Comparison of ENCODE assay signal across 22 cellular contexts in the genomic region with DNA sequence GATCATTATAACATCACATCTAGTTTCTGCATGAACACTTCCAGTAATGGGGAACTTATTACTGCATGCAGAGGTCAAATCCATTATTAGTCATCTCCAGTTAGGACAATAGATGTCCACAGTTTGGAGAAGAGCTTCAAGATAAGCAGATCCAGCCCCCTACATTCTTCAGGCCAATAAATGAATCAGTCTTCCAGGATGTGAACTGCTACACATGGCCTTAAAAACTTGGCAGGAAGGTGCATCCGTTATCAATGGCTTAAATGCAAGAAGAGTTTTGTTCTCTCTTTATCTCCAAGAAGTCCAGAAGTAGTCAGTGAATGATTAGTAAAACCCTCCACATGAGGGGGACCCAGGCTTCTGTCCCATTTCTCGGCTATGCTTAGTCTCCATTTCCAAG.
"Had no signal": no experiment of that assay in that cellular context is flagged by ENCODE, and none has a peak within 500 bp of the region (broad histone marks: within the 10 kb centered on the region; RNA-seq: fewer than 3 reads in every experiment).

No MANE protein-coding gene starts in this region.

- H3K9me3 ChIP-seq: breast epithelium, Peyer's patch had no signal

- H3K36me3 ChIP-seq: breast epithelium, Peyer's patch, SJCRH30 had no signal

- H3K4me3 ChIP-seq: breast epithelium, Peyer's patch, SJCRH30 had no signal

- DNase-seq: activated B cell treated with CpG ODN at 0.5 μM for 24 hours; activated CD4-positive, alpha-beta memory T cell treated with anti-CD3 and anti-CD28 coated beads for 36 hours; activated CD4-positive, alpha-beta T cell treated with anti-CD3 and anti-CD28 coated beads for 1 hour; activated CD4-positive, alpha-beta T cell treated with anti-CD3 and anti-CD28 coated beads, Interleukin-2, amount 10 ng/mL, durations not matched to agents 24 days and 14 days; activated gamma-delta T cell; activated naive CD4-positive, alpha-beta T cell treated with anti-CD3 and anti-CD28 coated beads for 36 hours; activated T-cell treated with anti-CD3 and anti-CD28 coated beads for 4 hours; activated T-cell treated with anti-CD3 and anti-CD28 coated beads, Interleukin-2, amount 50 U/mL, for 48 hours; MM.1S; NCI-H1105; NCI-H1436 treated with DMSO at 0.1 percent for 48 hours; NCI-H187; NCI-H2081; NCI-H524; Peyer's patch; Right ventricle myocardium superior; T-helper 17 cell; T-helper 9 cell had no signal

- H3K27me3 ChIP-seq: Peyer's patch, SJCRH30 had no signal

- H3K27ac ChIP-seq: breast epithelium, Peyer's patch, RWPE1, SJCRH30 had no signal

- H3K4me1 ChIP-seq: breast epithelium, Peyer's patch, SJCRH30 had no signal

- ATAC-seq: activated T-helper 17 cell treated with anti-CD3 and anti-CD28 coated beads, Interleukin-2, amount 50 U/mL, for 72 hours; T-helper 17 cell had no signal
